Comparison of ENCODE assay signal across 22 cellular contexts in genomic region chr20:17295151-17295726, GRCh38.
"Had no signal": no experiment of that assay in that cellular context is flagged by ENCODE, and none has a peak within 500 bp of the region (broad histone marks: within the 10 kb centered on the region; RNA-seq: fewer than 3 reads in every experiment).

No MANE protein-coding gene starts in this region.

- H3K36me3 Mint-ChIP-seq: activated naive CD8-positive, alpha-beta T cell treated with anti-CD3 and anti-CD28 coated beads, Interleukin-2, amount 10 ng/mL, durations not matched to agents 7 days and 5 days had no signal

- H3K4me3 Mint-ChIP-seq: activated CD8-positive, alpha-beta T cell treated with anti-CD3 and anti-CD28 coated beads, Interleukin-2, amount 10 ng/mL, durations not matched to agents 7 days and 5 days; activated naive CD8-positive, alpha-beta T cell treated with anti-CD3 and anti-CD28 coated beads, Interleukin-2, amount 10 ng/mL, durations not matched to agents 7 days and 5 days had no signal

- H3K27ac ChIP-seq: adrenal gland, coronary artery, SJSA1 had no signal

- ATAC-seq: activated CD8-positive, alpha-beta T cell treated with anti-CD3 and anti-CD28 coated beads, Interleukin-2, amount 10 ng/mL, durations not matched to agents 7 days and 5 days; PC-3; SK-N-SH treated with all-trans-retinoic acid at 6 μM for 48 hours had no signal

- H3K27ac Mint-ChIP-seq: activated CD8-positive, alpha-beta T cell treated with anti-CD3 and anti-CD28 coated beads, Interleukin-2, amount 10 ng/mL, durations not matched to agents 7 days and 5 days; activated naive CD8-positive, alpha-beta T cell treated with anti-CD3 and anti-CD28 coated beads, Interleukin-2, amount 10 ng/mL, durations not matched to agents 7 days and 5 days had no signal

- H3K27me3 ChIP-seq: adrenal gland, SJSA1 had no signal

- H3K9me3 Mint-ChIP-seq: activated naive CD8-positive, alpha-beta T cell treated with anti-CD3 and anti-CD28 coated beads, Interleukin-2, amount 10 ng/mL, durations not matched to agents 7 days and 5 days had no signal

- H3K36me3 ChIP-seq: adrenal gland, SJSA1 had no signal

- H3K4me1 Mint-ChIP-seq: activated naive CD8-positive, alpha-beta T cell treated with anti-CD3 and anti-CD28 coated beads, Interleukin-2, amount 10 ng/mL, durations not matched to agents 7 days and 5 days had no signal

- H3K4me3 ChIP-seq: adrenal gland, coronary artery, SJSA1 had no signal

- H3K27me3 Mint-ChIP-seq: activated naive CD8-positive, alpha-beta T cell treated with anti-CD3 and anti-CD28 coated beads, Interleukin-2, amount 10 ng/mL, durations not matched to agents 7 days and 5 days had no signal

- H3K9me3 ChIP-seq: adrenal gland, SJSA1 had no signal

- DNase-seq: activated CD4-positive, alpha-beta T cell treated with anti-CD3 and anti-CD28 coated beads for 48 hours; activated CD4-positive, alpha-beta T cell treated with anti-CD3 and anti-CD28 coated beads, Interleukin-2, amount 50 U/mL, for 4 hours; activated CD4-positive, CD25-positive, alpha-beta regulatory T cell treated with anti-CD3 and anti-CD28 coated beads, Interleukin-2, amount 50 U/mL, for 72 hours; activated CD8-positive, alpha-beta memory T cell treated with anti-CD3 and anti-CD28 coated beads, Interleukin-2, amount 50 U/mL, for 48 hours; activated CD8-positive, alpha-beta T cell treated with anti-CD3 and anti-CD28 coated beads, Interleukin-2, amount 10 ng/mL, durations not matched to agents 7 days and 5 days; activated naive CD4-positive, alpha-beta T cell treated with anti-CD3 and anti-CD28 coated beads, Interleukin-2, amount 50 U/mL, for 16 hours; activated naive CD8-positive, alpha-beta T cell treated with anti-CD3 and anti-CD28 coated beads, Interleukin-2, amount 10 ng/mL, durations not matched to agents 7 days and 5 days; activated T-cell treated with anti-CD3 and anti-CD28 coated beads, Interleukin-2, amount 50 U/mL, for 1 hour; adrenal gland; anterior cingulate cortex; caudate nucleus; MM.1S; NCI-H1417 treated with DMSO at 0.1 percent for 48 hours; NCI-H1694; NCI-H2081; NCI-H526 treated with DMSO at 0.1 percent for 48 hours; PC-3; SHP77; SW 1271 had no signal

- H3K4me1 ChIP-seq: adrenal gland, SJSA1 had no signal
